Comparison of ENCODE assay signal across 10 cellular contexts in the genomic region with DNA sequence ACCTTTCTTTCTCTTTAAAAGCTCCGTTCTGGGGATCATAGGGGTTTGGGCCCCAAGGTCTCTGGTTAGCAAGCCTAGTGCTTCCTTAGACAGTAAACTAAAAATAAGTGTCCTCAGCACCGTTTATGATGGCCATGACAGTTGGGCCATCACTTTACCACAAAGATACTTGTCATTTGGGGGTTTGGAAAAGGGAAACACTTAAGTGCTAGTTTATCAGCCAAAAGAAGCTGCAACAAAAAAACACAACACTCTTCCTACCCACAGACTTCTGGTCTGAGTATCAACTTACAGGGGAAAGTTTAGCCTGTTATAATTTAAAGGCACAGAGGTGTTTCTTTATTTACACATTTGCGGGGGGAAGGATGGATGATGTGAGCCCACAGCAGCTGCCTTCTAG.
DNase-seq lines count a peak whose midpoint lies in the region; ATAC-seq and TF ChIP-seq lines count a peak whose summit lies in the region.
"Had no signal": no experiment of that assay in that cellular context is flagged by ENCODE, and none has a peak within 500 bp of the region (broad histone marks: within the 10 kb centered on the region; RNA-seq: fewer than 3 reads in every experiment).

No MANE protein-coding gene starts in this region.

- no peak overlapping the region for H2AFZ ChIP-seq in MM.1S (ENCODE audit: low read length)

- H3K4me3 Mint-ChIP-seq in activated naive CD4-positive, alpha-beta T cell treated with anti-CD3 and anti-CD28 coated beads for 36 hours, result peak overlapping the region; percentile 74
- H3K4me3 Mint-ChIP-seq in activated T-helper 1 cell treated with anti-CD3 and anti-CD28 coated beads, Interleukin-12 subunit alpha, Interleukin-12 subunit beta, Interleukin-2, Interleukin-4 antibody, amounts not matched to agents 30 ng/mL and 10 ng/mL and 1 ng/mL, durations not matched to agents 14 hours and 24 hours and 36 hours, result peak overlapping the region; percentile 79

- no peak overlapping the region for H3K4me3 ChIP-seq in MM.1S (ENCODE audit: low read length)
- no peak overlapping the region for H3K4me3 ChIP-seq in stomach smooth muscle (ENCODE audit: low read length in 2 of 2)
- H3K4me3 ChIP-seq: spleen had no signal

- H3K9me3 ChIP-seq in MM.1S (replicated peaks; ENCODE audit: insufficient read depth, low read length) (no peaks in the 10 kb centered on the region), stomach smooth muscle (ENCODE audit: control insufficient read depth in 2 of 2, low read length in 2 of 2) (no peaks in the 10 kb centered on the region)

- peak overlapping the region; percentile 87 for H3K27ac Mint-ChIP-seq in activated naive CD4-positive, alpha-beta T cell treated with anti-CD3 and anti-CD28 coated beads for 36 hours
- H3K27ac Mint-ChIP-seq in activated T-helper 1 cell treated with anti-CD3 and anti-CD28 coated beads, Interleukin-12 subunit alpha, Interleukin-12 subunit beta, Interleukin-2, Interleukin-4 antibody, amounts not matched to agents 30 ng/mL and 10 ng/mL and 1 ng/mL, durations not matched to agents 14 hours and 24 hours and 36 hours, result peak overlapping the region; percentile 93

- intact Hi-C loops in activated naive CD4-positive, alpha-beta T cell treated with anti-CD3 and anti-CD28 coated beads for 36 hours (cut with micrococcal nuclease), result loop anchor here (1.0 kb wide), 1 partner anchor 17 kb away; no protein-coding TSS in a partner anchor
- intact Hi-C loops in activated T-helper 1 cell treated with anti-CD3 and anti-CD28 coated beads, Interleukin-12 subunit alpha, Interleukin-12 subunit beta, Interleukin-2, Interleukin-4 antibody, amounts not matched to agents 30 ng/mL and 10 ng/mL and 1 ng/mL, durations not matched to agents 14 hours and 24 hours and 36 hours (cut with micrococcal nuclease), result loop anchor here (1.0 kb wide), 3 partner anchors 17 to 76 kb away; no protein-coding TSS in a partner anchor

- peaks cover 69% of the 10 kb centered on the region for H3K4me1 Mint-ChIP-seq in activated naive CD4-positive, alpha-beta T cell treated with anti-CD3 and anti-CD28 coated beads for 36 hours (ENCODE audit: low read depth)
- H3K4me1 Mint-ChIP-seq in activated T-helper 1 cell treated with anti-CD3 and anti-CD28 coated beads, Interleukin-12 subunit alpha, Interleukin-12 subunit beta, Interleukin-2, Interleukin-4 antibody, amounts not matched to agents 30 ng/mL and 10 ng/mL and 1 ng/mL, durations not matched to agents 14 hours and 24 hours and 36 hours (ENCODE audit: low read depth), result peaks cover 69% of the 10 kb centered on the region

- TF ChIP-seq CTCF in MM.1S (IDR thresholded peaks at IDR 0.05; ENCODE audit: low read length) (no peak), foreskin keratinocyte (conservative IDR thresholded peaks at IDR 0.05) (no peak)

- no peaks in the 10 kb centered on the region for H3F3A ChIP-seq in MM.1S (ENCODE audit: insufficient read depth, low read length)

- peaks cover 16% of the 10 kb centered on the region; the same call in 1 of the 2 replicates for H3K4me1 ChIP-seq in MM.1S (ENCODE audit: low read length)
- peaks cover 22% of the 10 kb centered on the region for H3K4me1 ChIP-seq in stomach smooth muscle (ENCODE audit: control insufficient read depth, insufficient read depth, low read length)
- H3K4me1 ChIP-seq in foreskin keratinocyte, result no peaks in the 10 kb centered on the region

- no peak overlapping the region for H3K27ac ChIP-seq in MM.1S (ENCODE audit: low read length)
- H3K27ac ChIP-seq in stomach smooth muscle (ENCODE audit: low read length), result peak overlapping the region; percentile 49
- H3K27ac ChIP-seq in foreskin keratinocyte, result no peak overlapping the region

- peaks cover 21% of the 10 kb centered on the region for H3K36me3 Mint-ChIP-seq in activated naive CD4-positive, alpha-beta T cell treated with anti-CD3 and anti-CD28 coated beads for 36 hours (ENCODE audit: low read depth)
- H3K36me3 Mint-ChIP-seq in activated T-helper 1 cell treated with anti-CD3 and anti-CD28 coated beads, Interleukin-12 subunit alpha, Interleukin-12 subunit beta, Interleukin-2, Interleukin-4 antibody, amounts not matched to agents 30 ng/mL and 10 ng/mL and 1 ng/mL, durations not matched to agents 14 hours and 24 hours and 36 hours (ENCODE audit: low read depth), result peaks cover 29% of the 10 kb centered on the region

- H3K27me3 ChIP-seq in MM.1S (replicated peaks; ENCODE audit: insufficient read depth, low read length), result no peaks in the 10 kb centered on the region
- no peaks in the 10 kb centered on the region for H3K27me3 ChIP-seq in stomach smooth muscle (ENCODE audit: control insufficient read depth in 1 of 2, insufficient read depth in 2 of 2, low read length in 2 of 2)
- H3K27me3 ChIP-seq in foreskin keratinocyte, result no peaks in the 10 kb centered on the region
- H3K27me3 ChIP-seq: spleen had no signal

- no peaks in the 10 kb centered on the region for H3K79me2 ChIP-seq in MM.1S (ENCODE audit: low read length)

- no peaks in the 10 kb centered on the region for H4K20me1 ChIP-seq in MM.1S (ENCODE audit: insufficient read depth, low read length)

- peak overlapping the region; percentile 17; the same call in 1 of the 2 replicates for H3K4me2 ChIP-seq in MM.1S (ENCODE audit: low read depth, low read length)

- ATAC-seq in GM19467 (IDR thresholded peaks at IDR 0.05; ENCODE audit: unreplicated experiment), result no peak
- ATAC-seq in foreskin keratinocyte, result no peak

- H3K9me2 ChIP-seq in MM.1S (replicated peaks; ENCODE audit: insufficient read depth, low read length), result no peaks in the 10 kb centered on the region

- H3K9ac ChIP-seq in MM.1S (ENCODE audit: low read length) (no peak overlapping the region), stomach smooth muscle (ENCODE audit: low read length in 2 of 2) (no peak overlapping the region)

- CTCF ChIA-PET in activated naive CD4-positive, alpha-beta T cell treated with anti-CD3 and anti-CD28 coated beads for 36 hours (lab: Charles Lee), result interaction anchor here (0.5 to 1.9 kb wide), 7 partner anchors 10 to 187 kb away, joined by 3 to 7 read pairs (median 4); no protein-coding TSS in a partner anchor

- H3K36me3 ChIP-seq in MM.1S (replicated peaks; ENCODE audit: insufficient read depth, low read length), result no peaks in the 10 kb centered on the region
- H3K36me3 ChIP-seq in stomach smooth muscle (ENCODE audit: control insufficient read depth in 2 of 2, insufficient read depth in 2 of 2, low read length in 2 of 2), result no peaks in the 10 kb centered on the region
- H3K36me3 ChIP-seq: spleen had no signal

- DNase-seq in activated naive CD4-positive, alpha-beta T cell treated with anti-CD3 and anti-CD28 coated beads for 36 hours, result no peak
- DNase-seq in activated naive CD4-positive, alpha-beta T cell treated with Interleukin-2 at 50 U/mL for 16 hours, result no peak
- DNase-seq in MM.1S (no peak), activated gamma-delta T cell treated with Interleukin-2 at 50 U/mL for 16 hours (no peak), foreskin keratinocyte (no peak)
- DNase-seq in activated T-helper 1 cell treated with anti-CD3 and anti-CD28 coated beads, Interleukin-12 subunit alpha, Interleukin-12 subunit beta, Interleukin-2, Interleukin-4 antibody, amounts not matched to agents 30 ng/mL and 10 ng/mL and 1 ng/mL, durations not matched to agents 14 hours and 24 hours and 36 hours (ENCODE audit: low spot score), result no peak
- DNase-seq: effector memory CD4-positive, alpha-beta T cell; spleen had no signal

- H3K9me3 Mint-ChIP-seq in activated naive CD4-positive, alpha-beta T cell treated with anti-CD3 and anti-CD28 coated beads for 36 hours, result peaks cover 12% of the 10 kb centered on the region
- peaks cover 26% of the 10 kb centered on the region for H3K9me3 Mint-ChIP-seq in activated T-helper 1 cell treated with anti-CD3 and anti-CD28 coated beads, Interleukin-12 subunit alpha, Interleukin-12 subunit beta, Interleukin-2, Interleukin-4 antibody, amounts not matched to agents 30 ng/mL and 10 ng/mL and 1 ng/mL, durations not matched to agents 14 hours and 24 hours and 36 hours

- H3K27me3 Mint-ChIP-seq in activated naive CD4-positive, alpha-beta T cell treated with anti-CD3 and anti-CD28 coated beads for 36 hours (ENCODE audit: low read depth), result no peaks in the 10 kb centered on the region
- H3K27me3 Mint-ChIP-seq in activated T-helper 1 cell treated with anti-CD3 and anti-CD28 coated beads, Interleukin-12 subunit alpha, Interleukin-12 subunit beta, Interleukin-2, Interleukin-4 antibody, amounts not matched to agents 30 ng/mL and 10 ng/mL and 1 ng/mL, durations not matched to agents 14 hours and 24 hours and 36 hours (ENCODE audit: insufficient read depth), result peaks cover 2% of the 10 kb centered on the region
